ENCODE assay signal across 11 cellular contexts in the genomic region with DNA sequence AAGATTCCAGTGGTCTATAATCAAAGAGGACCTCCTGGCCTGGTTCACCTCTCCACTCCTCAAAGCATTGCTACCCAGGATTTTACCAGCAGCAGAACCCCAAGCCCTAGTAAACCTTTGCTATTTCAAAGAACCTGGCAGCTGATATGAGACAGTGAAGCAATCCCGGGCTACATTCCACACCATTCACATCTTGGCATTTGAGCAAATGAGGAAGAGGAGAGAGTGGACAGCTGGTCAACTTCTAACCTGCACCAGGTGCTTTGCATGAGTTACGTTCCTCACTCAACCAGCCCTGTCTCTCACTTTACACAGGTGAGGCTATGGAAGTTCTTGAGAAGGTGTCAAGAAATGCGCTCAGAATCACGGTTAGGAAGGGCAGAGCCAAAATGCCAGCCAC. TPM values are rescaled to one million over a fixed set of nuclear protein-coding genes. Genes with fewer than 3 reads are reported as not detected.
A peak's percentile ranks its signal among the peaks of the same experiment; 100 is the strongest.
DNase-seq lines count a peak whose midpoint lies in the region; ATAC-seq, FAIRE-seq and TF ChIP-seq lines count a peak whose summit lies in the region.
"Had no signal": no experiment of that assay in that cellular context is flagged by ENCODE, and none has a peak within 500 bp of the region (broad histone marks: within the 10 kb centered on the region; RNA-seq: fewer than 3 reads in every experiment).

No MANE protein-coding gene starts in this region.

- ATAC-seq in right cardiac atrium (no peak), Right ventricle myocardium inferior (no peak), HG03565 (IDR thresholded peaks at IDR 0.05; ENCODE audit: unreplicated experiment) (no peak)
- ATAC-seq: K562 had no signal

- H3K27me3 Mint-ChIP-seq in osteocyte (ENCODE audit: unreplicated experiment) = peaks cover 27% of the 10 kb centered on the region

- no peak overlapping the region for H2AK5ac ChIP-seq in H1 (ENCODE audit: low read depth, low read length)

- H3K18ac ChIP-seq in H1 (ENCODE audit: extremely low read depth, low read length) = no peak overlapping the region

- no peak overlapping the region for H2BK120ac ChIP-seq in H1 (replicated peaks; ENCODE audit: low read depth, low read length)

- H3K9ac ChIP-seq in H1 (replicated peaks in 1 of 4; ENCODE audit: extremely low read depth in 1 of 4, low read depth in 3 of 4, low read length in 3 of 4) = no peak overlapping the region

- CTCF ChIA-PET in H1 (lab: Charles Lee; ENCODE audit: partially characterized antibody) = interaction anchor here (1.8 kb wide), 1 partner anchor 74 kb away, joined by 5 read pairs; no protein-coding TSS in a partner anchor

- peak overlapping the region; percentile 73 for H3K4me3 ChIP-seq in right cardiac atrium (ENCODE audit: low read length)
- peak overlapping the region in 1 of 4 experiments; percentile 63; a peak in 3 of 8 replicates for H3K4me3 ChIP-seq in H1 (ENCODE audit: extremely low read depth in 1 of 4, insufficient read depth in 2 of 4, low read depth in 3 of 4, low read length in 4 of 4)
- H3K4me3 ChIP-seq in BE2C (ENCODE audit: low read depth, low read length) = no peak overlapping the region
- no peak overlapping the region for H3K4me3 ChIP-seq in small intestine (ENCODE audit: low read depth in 1 of 2, low read length in 2 of 2)
- H3K4me3 ChIP-seq: K562 had no signal

- no peak for TF ChIP-seq EP300 in H1 (IDR thresholded peaks at IDR 0.05; ENCODE audit: borderline replicate concordance in 1 of 2, low read depth in 2 of 2, low read length in 2 of 2)

- no peak overlapping the region for H3K56ac ChIP-seq in H1 (replicated peaks; ENCODE audit: insufficient read length, low read depth, low read length)

- H4K5ac ChIP-seq in H1 (ENCODE audit: insufficient read length, low read depth, low read length) = no peak overlapping the region

- peak overlapping the region in 1 of 2 experiments; percentile 68; a peak in 1 of 4 replicates for H3K4me2 ChIP-seq in H1 (ENCODE audit: insufficient read depth in 1 of 2, low read depth in 2 of 2, low read length in 2 of 2)

- no peaks in the 10 kb centered on the region for H3K9me3 Mint-ChIP-seq in osteocyte (ENCODE audit: unreplicated experiment)

- no peak overlapping the region for H3K27ac Mint-ChIP-seq in osteocyte (ENCODE audit: unreplicated experiment)

- H3K36me3 ChIP-seq in H1 (ENCODE audit: control insufficient read depth in 2 of 4, insufficient read depth in 4 of 4, low read length in 3 of 4) (no peaks in the 10 kb centered on the region), BE2C (no peaks in the 10 kb centered on the region), small intestine (ENCODE audit: control insufficient read depth in 2 of 2, insufficient read depth in 2 of 2, low read length in 2 of 2) (no peaks in the 10 kb centered on the region)

- DNase-seq in right cardiac atrium = no peak
- no peak for DNase-seq in Right ventricle myocardium inferior (ENCODE audit: missing footprints)
- DNase-seq in H1 (ENCODE audit: low read depth in 1 of 2, low spot score in 2 of 2) = no peak
- DNase-seq in osteocyte (ENCODE audit: extremely low spot score, unreplicated experiment) = no peak
- no peak for DNase-seq in activated CD8-positive, alpha-beta memory T cell treated with anti-CD3 and anti-CD28 coated beads, Interleukin-2, amount 50 U/mL, for 4 hours
- DNase-seq in BE2C = no peak
- DNase-seq in small intestine = no peak
- DNase-seq: effector memory CD4-positive, alpha-beta T cell; NCI-H2081 treated with DMSO at 0.1 percent for 48 hours had no signal

- no peak overlapping the region for H2BK12ac ChIP-seq in H1 (ENCODE audit: low read depth, low read length)

- H3K4me3 Mint-ChIP-seq in osteocyte (ENCODE audit: unreplicated experiment) = peak overlapping the region; percentile 75

- TF ChIP-seq POLR2A in H1 (IDR thresholded peaks at IDR 0.05; ENCODE audit: control extremely low read depth in 1 of 2, low read depth in 2 of 2, low read length in 2 of 2) = no peak

- intact Hi-C loops in right cardiac atrium (cut with DNase I) = no loop called here
- intact Hi-C loops in Right ventricle myocardium inferior (cut with DNase I) = no loop called here

- H3K4me1 Mint-ChIP-seq in osteocyte (ENCODE audit: unreplicated experiment) = peaks cover 23% of the 10 kb centered on the region

- TF ChIP-seq CTCF in H1 (IDR thresholded peaks at IDR 0.05; ENCODE audit: control extremely low read depth in 1 of 3, insufficient read depth in 1 of 3, low read depth in 1 of 3, low read length in 3 of 3) (no peak), osteocyte (IDR thresholded peaks at IDR 0.05) (no peak), BE2C (IDR thresholded peaks at IDR 0.05; ENCODE audit: low read depth, low read length) (no peak)

- H3K27me3 ChIP-seq in right cardiac atrium (ENCODE audit: control insufficient read depth, insufficient read depth) (no peaks in the 10 kb centered on the region), H1 (replicated peaks in 1 of 4; ENCODE audit: control insufficient read depth in 3 of 4, extremely low read depth in 1 of 4, insufficient read depth in 3 of 4, low read length in 3 of 4) (peaks cover 9 to 32% (median 22%) of the 10 kb centered on the region in 4 experiments), BE2C (peaks cover 15% of the 10 kb centered on the region), small intestine (ENCODE audit: control insufficient read depth in 2 of 2, insufficient read depth in 2 of 2, low read length in 2 of 2) (peaks cover 3 to 7% of the 10 kb centered on the region in 2 donors)

- 0 out of 2 replicates have a peak overlapping the region, but pooled peaks have one; percentile 9 for H2AFZ ChIP-seq in H1 (ENCODE audit: low read length)

- H3K4ac ChIP-seq in H1 (replicated peaks; ENCODE audit: insufficient read length, low read depth, low read length) = no peak overlapping the region

- no peaks in the 10 kb centered on the region for H3K36me3 Mint-ChIP-seq in osteocyte (ENCODE audit: unreplicated experiment)

- H2BK15ac ChIP-seq in H1 (ENCODE audit: low read length) = no peak overlapping the region

- POLR2A ChIA-PET in H1 (lab: Charles Lee; ENCODE audit: partially characterized antibody) = no interaction called here

- H3K79me1 ChIP-seq in H1 (ENCODE audit: low read depth, low read length) = no peaks in the 10 kb centered on the region; the same call in 1 of the 2 replicates

- TF ChIP-seq RAD21 in H1 (IDR thresholded peaks at IDR 0.05 in 1 of 2, conservative IDR thresholded peaks at IDR 0.05 in 1 of 2; ENCODE audit: low read depth in 2 of 2, low read length in 2 of 2) = no peak

- H3K27ac ChIP-seq in right cardiac atrium (ENCODE audit: low read length) (no peak overlapping the region), H1 (ENCODE audit: low read depth, low read length) (no peak overlapping the region), small intestine (ENCODE audit: low read depth in 1 of 2, low read length in 1 of 2) (no peak overlapping the region)

- no peak overlapping the region for H4K8ac ChIP-seq in H1 (ENCODE audit: extremely low read depth, insufficient read depth, low read length)

- no peak overlapping the region for H2BK5ac ChIP-seq in H1 (ENCODE audit: low read depth, low read length)

- H2BK20ac ChIP-seq in H1 (ENCODE audit: low read length) = no peak overlapping the region

- no peak for FAIRE-seq in H1 (lab: Jason Lieb, UNC)
- FAIRE-seq in small intestine (lab: Jason Lieb, UNC) = no peak
- FAIRE-seq: K562 had no signal

- H3K14ac ChIP-seq in H1 (ENCODE audit: insufficient read length) = no peak overlapping the region

- WGBS in right cardiac atrium = 66% methylated on average over 4 of the region's 4 CpGs
- WGBS in H1 (ENCODE audit: extremely low coverage in 1 of 2, insufficient coverage in 1 of 2, insufficient read length in 1 of 2, insufficient replicate concordance in 2 of 2, low coverage in 1 of 2, low lambda C conversion rate in 2 of 2, missing lambda C conversion rate in 1 of 2), 2 experiments = 87% methylated on average over 4 of the region's 4 CpGs; no CpG with 5 or more reads in 1 of the 2 experiments
- WGBS in small intestine, 3 donors = 65 to 74% (median 72%) methylated on average over 4 of the region's 4 CpGs

- no peak overlapping the region for H3K23ac ChIP-seq in H1 (ENCODE audit: insufficient read length)

- H3K23me2 ChIP-seq in H1 (ENCODE audit: low read depth, low read length) = peaks cover 4% of the 10 kb centered on the region

- no peaks in the 10 kb centered on the region for H4K20me1 ChIP-seq in H1 (replicated peaks in 1 of 2; ENCODE audit: control insufficient read depth in 1 of 2, insufficient read depth in 2 of 2, low read length in 2 of 2)

- no peaks in the 10 kb centered on the region for H3K79me2 ChIP-seq in H1 (ENCODE audit: control insufficient read depth in 1 of 2, insufficient read depth in 2 of 2, low read length in 2 of 2)

- no peak overlapping the region for H4K91ac ChIP-seq in H1 (replicated peaks; ENCODE audit: insufficient read length, low read length)

- H3K9me3 ChIP-seq in right cardiac atrium (ENCODE audit: control insufficient read depth, low read length) = no peaks in the 10 kb centered on the region
- H3K9me3 ChIP-seq in H1 (ENCODE audit: insufficient read depth in 2 of 2, low read depth in 1 of 2, low read length in 1 of 2) = no peaks in the 10 kb centered on the region
- no peaks in the 10 kb centered on the region for H3K9me3 ChIP-seq in BE2C
- H3K9me3 ChIP-seq in small intestine (ENCODE audit: control insufficient read depth, low read depth) = no peaks in the 10 kb centered on the region

- H3K4me1 ChIP-seq in right cardiac atrium (ENCODE audit: control insufficient read depth, insufficient read depth, low read length) = no peaks in the 10 kb centered on the region
- H3K4me1 ChIP-seq in H1 (replicated peaks in 1 of 4; ENCODE audit: control insufficient read depth in 3 of 4, insufficient read depth in 4 of 4, low read length in 3 of 4) = no peaks in the 10 kb centered on the region; a peak in 1 of 7 replicates
- H3K4me1 ChIP-seq in BE2C = no peaks in the 10 kb centered on the region
- H3K4me1 ChIP-seq in small intestine (ENCODE audit: control insufficient read depth in 2 of 2, insufficient read depth in 1 of 2, low read depth in 1 of 2, low read length in 1 of 2) = no peaks in the 10 kb centered on the region

RNA-seq across cellular contexts. Expression of gene CCDC3, which starts 1.1 kb away (rescaled TPM):
- 10 to 100 TPM in 3 of 4 donors, 1 to 10 TPM in 1; 9.3 to 24.6 (median 15.6) TPM for total RNA-seq in right cardiac atrium
- 14.6 TPM for polyA plus RNA-seq in right cardiac atrium
- 4.7 TPM for total RNA-seq in Right ventricle myocardium inferior
- total RNA-seq in H1 (2021; fragmentation: NEBNext Ultra II Directional; extraction: Animal tissue kit (Norgen Biotek cat#: 25700)) = 3.7 and 3.8 TPM in 2 replicates
- polyA plus RNA-seq in H1 (2011; rRNA removed) = 3.2 and 3.4 TPM in 2 replicates
- 3.0 TPM for polyA plus RNA-seq in H1 (2011; cell fraction: cytosol; rRNA removed)
- polyA plus RNA-seq in H1 (2011; cell fraction: nucleus; rRNA removed) = 2.2 TPM
- polyA plus RNA-seq in H1 (2012, experiment 1 of 2) = 2.0 to 2.3 TPM (median 2.1 TPM) in 4 replicates
- 3.0 TPM for polyA plus RNA-seq in H1 (2012, experiment 2 of 2)
- polyA plus RNA-seq in H1 (2013, experiment 1 of 2) = 1.5 TPM
- polyA plus RNA-seq in H1 (2013, experiment 2 of 2) = 1.7 TPM
- 1.9 and 2.0 TPM in 2 replicates for polyA minus RNA-seq in H1 (2011; rRNA and poly(A)+ RNA removed)
- polyA minus RNA-seq in H1 (2011; cell fraction: cytosol; rRNA and poly(A)+ RNA removed) = 1.7 TPM
- polyA minus RNA-seq in H1 (2011; cell fraction: nucleus; rRNA and poly(A)+ RNA removed) = 1.9 TPM
- total RNA-seq in osteocyte = 14.1 and 15.0 TPM in 2 replicates
- polyA plus RNA-seq in BE2C (2012; ENCODE audit: insufficient read depth, insufficient read length, low read depth) = 0.14 TPM
- polyA plus RNA-seq in small intestine = 1 to 10 TPM in 2 of 3 donors, under 1 TPM in 1; 0.22 to 8.7 (median 1.9) TPM
- total RNA-seq: K562 had no signal
- polyA plus RNA-seq: K562 had no signal
